1 cellular context compared by ENCODE assay signal in the genomic region with DNA sequence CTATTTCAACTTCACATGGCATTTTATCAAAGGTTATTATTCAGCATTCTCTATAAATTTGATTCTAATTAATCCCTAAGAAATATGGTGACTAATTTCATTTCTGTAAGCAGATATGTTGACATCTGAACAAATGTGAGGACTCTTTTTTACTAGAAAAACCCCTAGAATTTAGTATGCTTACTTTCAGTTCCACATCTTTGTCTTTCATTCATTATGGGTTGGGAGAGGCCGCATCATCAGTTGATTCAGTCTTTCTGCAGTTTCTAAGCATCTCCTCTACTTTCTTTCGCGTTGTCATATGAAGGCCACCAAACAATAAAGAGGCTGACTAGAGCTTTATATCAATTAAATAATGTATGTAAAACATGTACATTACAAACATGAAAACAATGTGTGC.
TF ChIP-seq lines count a peak whose summit lies in the region.

No MANE protein-coding gene starts in this region.

TF ChIP-seq in GM12878, 131 proteins besides CTCF, POLR2A, EP300 and RAD21:
- no peak for TF ChIP-seq EED (IDR thresholded peaks at IDR 0.05; ENCODE audit: low read depth)
- TF ChIP-seq SPI1 (IDR thresholded peaks at IDR 0.05; ENCODE audit: borderline replicate concordance, insufficient read depth, low read depth, low read length): peak; percentile 22; the same call in 1 of the 2 replicates
